9 cellular contexts compared by ENCODE assay signal in the genomic region with DNA sequence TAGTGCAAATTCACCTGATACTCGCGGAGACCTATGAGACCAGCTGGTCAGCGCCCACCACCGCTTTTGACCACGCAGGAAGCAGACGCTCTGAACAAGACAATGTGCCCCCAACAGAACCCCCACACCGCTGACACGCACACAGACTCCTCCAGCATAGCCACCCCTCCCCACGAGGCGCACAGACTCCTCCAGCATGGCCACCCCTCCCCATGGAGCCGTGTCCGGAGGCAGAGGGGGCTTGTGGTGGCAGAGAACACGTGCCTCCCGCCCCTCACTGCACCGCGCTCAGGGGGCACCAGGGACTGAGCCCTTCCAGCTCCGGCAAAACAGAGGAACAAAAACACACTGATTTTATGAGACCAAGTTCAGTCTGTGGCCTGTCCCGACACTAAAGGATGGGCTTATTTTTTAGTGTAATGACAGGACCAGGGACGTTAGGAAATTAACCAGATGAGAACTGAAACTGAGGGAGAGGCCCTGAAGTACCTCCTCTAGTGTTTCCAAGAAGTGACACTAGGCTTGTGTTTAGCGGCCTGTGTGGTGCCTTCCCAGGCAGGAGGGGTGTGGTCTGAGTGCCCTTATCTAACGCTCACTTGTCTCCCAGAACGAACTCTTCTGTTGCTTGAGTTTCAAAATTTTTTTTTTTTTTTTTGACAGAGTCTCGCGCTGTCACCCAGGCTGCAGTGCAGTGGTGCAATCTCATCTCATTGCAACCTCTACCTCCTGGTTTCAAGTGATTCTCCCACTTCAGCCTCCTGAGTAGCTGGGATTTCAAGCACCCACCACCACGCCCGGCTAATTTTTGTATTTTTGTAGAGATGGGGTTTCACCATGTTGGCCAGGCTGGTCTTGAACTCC. TPM values are rescaled to one million over a fixed set of nuclear protein-coding genes. Genes with fewer than 3 reads are reported as not detected.
DNase-seq lines count a peak whose midpoint lies in the region; ATAC-seq and TF ChIP-seq lines count a peak whose summit lies in the region.
"Had no signal": no experiment of that assay in that cellular context is flagged by ENCODE, and none has a peak within 500 bp of the region (broad histone marks: within the 10 kb centered on the region; RNA-seq: fewer than 3 reads in every experiment).

No MANE protein-coding gene starts in this region.

- peak; percentile 81 for DNase-seq in natural killer cell treated with Interleukin-12 subunit alpha and Interleukin-12 subunit beta and Interleukin-15 and Interleukin-18, amount 100 ng/mL, for 72 hours (ENCODE audit: low spot score)
- no peak for DNase-seq in natural killer cell
- no peak for DNase-seq in activated T-cell treated with anti-CD3 and anti-CD28 coated beads, Interleukin-2, amount 50 U/mL, for 4 hours
- DNase-seq in stimulated activated naive CD8-positive, alpha-beta T cell treated with anti-CD3 and anti-CD28 coated beads, Interleukin-15, amount 100 ng/mL, for 72 hours, result peak; percentile 41 to 74
- no peak for DNase-seq in foreskin keratinocyte
- no peak for DNase-seq in DMS153 (lab: John Stamatoyannopoulos, UW)
- no peak for DNase-seq in glomerular visceral epithelial cell (ENCODE audit: extremely low spot score)
- DNase-seq: DMS53 had no signal

- peaks cover 4% of the 10 kb centered on the region for H3K9me3 Mint-ChIP-seq in natural killer cell treated with Interleukin-12 subunit alpha and Interleukin-12 subunit beta and Interleukin-15 and Interleukin-18, amount 100 ng/mL, for 72 hours
- no peaks in the 10 kb centered on the region for H3K9me3 Mint-ChIP-seq in natural killer cell
- no peaks in the 10 kb centered on the region for H3K9me3 Mint-ChIP-seq in activated T-cell treated with anti-CD3 and anti-CD28 coated beads, Interleukin-2, amount 50 U/mL, for 4 hours
- H3K9me3 Mint-ChIP-seq in stimulated activated naive CD8-positive, alpha-beta T cell treated with anti-CD3 and anti-CD28 coated beads, Interleukin-15, amount 100 ng/mL, for 72 hours, result peaks cover 6 to 12% of the 10 kb centered on the region in 2 donors

- H3K36me3 Mint-ChIP-seq in natural killer cell treated with Interleukin-12 subunit alpha and Interleukin-12 subunit beta and Interleukin-15 and Interleukin-18, amount 100 ng/mL, for 72 hours, result peaks cover 7% of the 10 kb centered on the region
- no peaks in the 10 kb centered on the region for H3K36me3 Mint-ChIP-seq in natural killer cell
- H3K36me3 Mint-ChIP-seq in activated T-cell treated with anti-CD3 and anti-CD28 coated beads, Interleukin-2, amount 50 U/mL, for 4 hours (ENCODE audit: insufficient read depth), result no peaks in the 10 kb centered on the region

- intact Hi-C loops in natural killer cell (cut with micrococcal nuclease), result no loop called here

- H3K4me1 Mint-ChIP-seq in natural killer cell treated with Interleukin-12 subunit alpha and Interleukin-12 subunit beta and Interleukin-15 and Interleukin-18, amount 100 ng/mL, for 72 hours (ENCODE audit: low read depth in 2 of 2), result peaks cover 27 to 28% of the 10 kb centered on the region in 2 donors
- H3K4me1 Mint-ChIP-seq in natural killer cell, result peaks cover 0 to 7% of the 10 kb centered on the region in 2 donors
- peaks cover 3% of the 10 kb centered on the region for H3K4me1 Mint-ChIP-seq in activated T-cell treated with anti-CD3 and anti-CD28 coated beads, Interleukin-2, amount 50 U/mL, for 4 hours (ENCODE audit: low read depth)
- H3K4me1 Mint-ChIP-seq in stimulated activated naive CD8-positive, alpha-beta T cell treated with anti-CD3 and anti-CD28 coated beads, Interleukin-15, amount 100 ng/mL, for 72 hours, result peaks cover 26% of the 10 kb centered on the region

- peak; percentile 96 to 98 for ATAC-seq in natural killer cell treated with Interleukin-12 subunit alpha and Interleukin-12 subunit beta and Interleukin-15 and Interleukin-18, amount 100 ng/mL, for 72 hours
- no peak for ATAC-seq in natural killer cell
- peak; percentile 63 for ATAC-seq in HG03378 (IDR thresholded peaks at IDR 0.05; ENCODE audit: unreplicated experiment)
- ATAC-seq in activated T-cell treated with anti-CD3 and anti-CD28 coated beads, Interleukin-2, amount 50 U/mL, for 4 hours, result peak; percentile 75 to 76
- peak; percentile 97 for ATAC-seq in stimulated activated naive CD8-positive, alpha-beta T cell treated with anti-CD3 and anti-CD28 coated beads, Interleukin-15, amount 100 ng/mL, for 72 hours
- no peak for ATAC-seq in foreskin keratinocyte

- peak overlapping the region; percentile 74 for H3K4me3 Mint-ChIP-seq in natural killer cell treated with Interleukin-12 subunit alpha and Interleukin-12 subunit beta and Interleukin-15 and Interleukin-18, amount 100 ng/mL, for 72 hours
- H3K4me3 Mint-ChIP-seq in natural killer cell, result no peak overlapping the region
- H3K4me3 Mint-ChIP-seq in activated T-cell treated with anti-CD3 and anti-CD28 coated beads, Interleukin-2, amount 50 U/mL, for 4 hours, result no peak overlapping the region
- H3K4me3 Mint-ChIP-seq in stimulated activated naive CD8-positive, alpha-beta T cell treated with anti-CD3 and anti-CD28 coated beads, Interleukin-15, amount 100 ng/mL, for 72 hours, result peak overlapping the region; percentile 50 to 86

- peaks cover 10 to 12% of the 10 kb centered on the region in 2 donors for H3K27me3 Mint-ChIP-seq in natural killer cell treated with Interleukin-12 subunit alpha and Interleukin-12 subunit beta and Interleukin-15 and Interleukin-18, amount 100 ng/mL, for 72 hours
- H3K27me3 Mint-ChIP-seq in natural killer cell (ENCODE audit: low read depth in 2 of 2), result peaks cover 13 to 31% of the 10 kb centered on the region in 2 donors
- H3K27me3 Mint-ChIP-seq in activated T-cell treated with anti-CD3 and anti-CD28 coated beads, Interleukin-2, amount 50 U/mL, for 4 hours (ENCODE audit: low read depth), result peaks cover 20% of the 10 kb centered on the region
- peaks cover 21% of the 10 kb centered on the region for H3K27me3 Mint-ChIP-seq in stimulated activated naive CD8-positive, alpha-beta T cell treated with anti-CD3 and anti-CD28 coated beads, Interleukin-15, amount 100 ng/mL, for 72 hours

- peaks cover 6% of the 10 kb centered on the region for H3K27me3 ChIP-seq in foreskin keratinocyte

- H3K4me1 ChIP-seq in foreskin keratinocyte, result no peaks in the 10 kb centered on the region

- no peak overlapping the region for H3K27ac ChIP-seq in foreskin keratinocyte

- TF ChIP-seq CTCF in natural killer cell (IDR thresholded peaks at IDR 0.05), result no peak
- TF ChIP-seq CTCF in foreskin keratinocyte (conservative IDR thresholded peaks at IDR 0.05), result no peak

- peak overlapping the region; percentile 64 to 88 for H3K27ac Mint-ChIP-seq in natural killer cell treated with Interleukin-12 subunit alpha and Interleukin-12 subunit beta and Interleukin-15 and Interleukin-18, amount 100 ng/mL, for 72 hours
- H3K27ac Mint-ChIP-seq in natural killer cell, result no peak overlapping the region
- peak overlapping the region; percentile 49 to 79 for H3K27ac Mint-ChIP-seq in stimulated activated naive CD8-positive, alpha-beta T cell treated with anti-CD3 and anti-CD28 coated beads, Interleukin-15, amount 100 ng/mL, for 72 hours

RNA-seq across cellular contexts. Expression of gene AGPAT3, which starts 10.0 kb away (rescaled TPM):
- 100 to 1,000 TPM in 1 of 2 donors, 10 to 100 TPM in 1; 66.8 to 115 TPM for total RNA-seq in natural killer cell treated with Interleukin-12 subunit alpha and Interleukin-12 subunit beta and Interleukin-15 and Interleukin-18, amount 100 ng/mL, for 72 hours
- total RNA-seq in natural killer cell (10 to 100 TPM; 39.5 to 45.7 (median 42.3) TPM), foreskin keratinocyte (40.3 and 41.6 TPM in 2 replicates)
- total RNA-seq in activated T-cell treated with anti-CD3 and anti-CD28 coated beads, Interleukin-2, amount 50 U/mL, for 4 hours, result 100 to 1,000 TPM in 2 of 3 donors, 10 to 100 TPM in 1; 97.4 to 122 (median 117) TPM
- polyA plus RNA-seq in foreskin keratinocyte, result 18.6 and 21.0 TPM in 2 replicates

Comparison
In these comparisons a context has a peak if more than half of its experiments do, and no peak if none do; other contexts are left out.
1. ATAC-seq: peak in natural killer cell treated with Interleukin-12 subunit alpha and Interleukin-12 subunit beta and Interleukin-15 and Interleukin-18, amount 100 ng/mL, for 72 hours (2 of 2), HG03378 (single experiment), activated T-cell treated with anti-CD3 and anti-CD28 coated beads, Interleukin-2, amount 50 U/mL, for 4 hours (2 of 2) and stimulated activated naive CD8-positive, alpha-beta T cell treated with anti-CD3 and anti-CD28 coated beads, Interleukin-15, amount 100 ng/mL, for 72 hours (single experiment); none in natural killer cell (0 of 3) and foreskin keratinocyte (single experiment).
2. DNase-seq: peak in natural killer cell treated with Interleukin-12 subunit alpha and Interleukin-12 subunit beta and Interleukin-15 and Interleukin-18, amount 100 ng/mL, for 72 hours (single experiment) and stimulated activated naive CD8-positive, alpha-beta T cell treated with anti-CD3 and anti-CD28 coated beads, Interleukin-15, amount 100 ng/mL, for 72 hours (2 of 2); none in natural killer cell (single experiment), activated T-cell treated with anti-CD3 and anti-CD28 coated beads, Interleukin-2, amount 50 U/mL, for 4 hours (single experiment), foreskin keratinocyte (0 of 2), DMS153 (single experiment) and glomerular visceral epithelial cell (single experiment).
3. H3K27ac Mint-ChIP-seq: peak in natural killer cell treated with Interleukin-12 subunit alpha and Interleukin-12 subunit beta and Interleukin-15 and Interleukin-18, amount 100 ng/mL, for 72 hours (2 of 2) and stimulated activated naive CD8-positive, alpha-beta T cell treated with anti-CD3 and anti-CD28 coated beads, Interleukin-15, amount 100 ng/mL, for 72 hours (2 of 2); none in natural killer cell (0 of 2).
4. H3K4me3 Mint-ChIP-seq: peak in natural killer cell treated with Interleukin-12 subunit alpha and Interleukin-12 subunit beta and Interleukin-15 and Interleukin-18, amount 100 ng/mL, for 72 hours (single experiment) and stimulated activated naive CD8-positive, alpha-beta T cell treated with anti-CD3 and anti-CD28 coated beads, Interleukin-15, amount 100 ng/mL, for 72 hours (2 of 2); none in natural killer cell (single experiment) and activated T-cell treated with anti-CD3 and anti-CD28 coated beads, Interleukin-2, amount 50 U/mL, for 4 hours (single experiment).